Comparison of ENCODE assay signal across 18 cellular contexts in genomic region chr2:149617057-149617456, GRCh38. TPM values are rescaled to one million over a fixed set of nuclear protein-coding genes. Genes with fewer than 3 reads are reported as not detected.
DNase-seq lines count a peak whose midpoint lies in the region; ATAC-seq, FAIRE-seq and TF ChIP-seq lines count a peak whose summit lies in the region.
"Had no signal": no experiment of that assay in that cellular context is flagged by ENCODE, and none has a peak within 500 bp of the region (broad histone marks: within the 10 kb centered on the region; RNA-seq: fewer than 3 reads in every experiment).

No MANE protein-coding gene starts in this region.

- no peak overlapping the region for H3K9ac ChIP-seq in PC-3 (ENCODE audit: low read length)
- H3K9ac ChIP-seq in neural cell (ENCODE audit: low read length), result no peak overlapping the region

- no peak for TF ChIP-seq EP300 in neural cell (conservative IDR thresholded peaks at IDR 0.05; ENCODE audit: poor library complexity, severe bottlenecking)

- H3K9me2 ChIP-seq in PC-3 (replicated peaks; ENCODE audit: low read length) (no peaks in the 10 kb centered on the region), neural cell (ENCODE audit: insufficient read depth, low read length) (no peaks in the 10 kb centered on the region)

- H3F3A ChIP-seq in PC-3 (ENCODE audit: low read length, unreplicated experiment), result no peaks in the 10 kb centered on the region
- no peaks in the 10 kb centered on the region for H3F3A ChIP-seq in neural cell (ENCODE audit: insufficient read depth, low read length, poor library complexity, severe bottlenecking)

- H3K4me3 ChIP-seq in PC-3 (ENCODE audit: low read length), result no peak overlapping the region
- no peak overlapping the region for H3K4me3 ChIP-seq in choroid plexus epithelial cell (ENCODE audit: low read depth, low read length)
- H3K4me3 ChIP-seq in neural cell (ENCODE audit: low read length), result no peak overlapping the region
- no peak overlapping the region for H3K4me3 ChIP-seq in pancreas
- H3K4me3 ChIP-seq: GM23338 had no signal

- no TSS peak for BruUV-seq in PC-3 (replicated peaks; lab: Mats Ljungman, UMichigan)

- DNase-seq in EH (ENCODE audit: low read depth) (peak; percentile 54), PC-3 (peak; percentile 71), choroid plexus epithelial cell (ENCODE audit: low read depth) (peak; percentile 65), pancreas (no peak)
- DNase-seq in activated CD4-positive, alpha-beta T cell treated with anti-CD3 and anti-CD28 coated beads for 1 hour, result no peak
- no peak for DNase-seq in activated CD4-positive, CD25-positive, alpha-beta regulatory T cell treated with anti-CD3 and anti-CD28 coated beads, Interleukin-2, amount 50 U/mL, for 72 hours
- DNase-seq: AML-193, COR-L47, KBM-7, NCI-H1048, NCI-H1436 treated with DMSO at 0.1 percent for 48 hours, NCI-H2029 treated with DMSO at 0.1 percent for 48 hours, NCI-H524 had no signal

- no peak for TF ChIP-seq RAD21 in neural cell (conservative IDR thresholded peaks at IDR 0.05)

- CTCF ChIA-PET in PC-3 (lab: Charles Lee), result no interaction called here

- H3K27me3 ChIP-seq in PC-3 (ENCODE audit: low read length) (no peaks in the 10 kb centered on the region), neural cell (ENCODE audit: insufficient read depth, low read depth, low read length) (no peaks in the 10 kb centered on the region), pancreas (no peaks in the 10 kb centered on the region)

- H3K4me2 ChIP-seq in PC-3 (ENCODE audit: low read length) (peak overlapping the region; percentile 27), neural cell (ENCODE audit: low read length) (peak overlapping the region; percentile 25)
- H3K4me2 ChIP-seq: GM23338 had no signal

- H2AFZ ChIP-seq in PC-3 (ENCODE audit: low read length), result no peak overlapping the region
- no peak overlapping the region for H2AFZ ChIP-seq in neural cell (ENCODE audit: low read depth, low read length)
- H2AFZ ChIP-seq: GM23338 had no signal

- ATAC-seq in PC-3 (peak; percentile 41), pancreas (no peak), HG02938 (IDR thresholded peaks at IDR 0.05; ENCODE audit: unreplicated experiment) (no peak)
- ATAC-seq: GM23338, HCT116, Panc1 had no signal

- 0 out of 2 replicates have a peak overlapping the region, but pooled peaks have one; percentile 9 for H3K27ac ChIP-seq in PC-3 (ENCODE audit: low read length)
- no peak overlapping the region for H3K27ac ChIP-seq in neural cell (ENCODE audit: low read length)
- H3K27ac ChIP-seq in pancreas, result no peak overlapping the region

- no peaks in the 10 kb centered on the region for H3K9me3 ChIP-seq in PC-3 (ENCODE audit: low read length)
- H3K9me3 ChIP-seq in neural cell (ENCODE audit: low read length), result no peaks in the 10 kb centered on the region
- no peaks in the 10 kb centered on the region for H3K9me3 ChIP-seq in pancreas

- intact Hi-C loops in PC-3 (cut with micrococcal nuclease), result loop anchor here (5.0 kb wide), 1 partner anchor 100 kb away; no protein-coding TSS in a partner anchor
- intact Hi-C loops in pancreas (cut with DNase I), result no loop called here

- H3K4me1 ChIP-seq in PC-3 (ENCODE audit: insufficient read depth, low read length) (peaks cover 24% of the 10 kb centered on the region), pancreas (peaks cover 6 to 7% (median 6%) of the 10 kb centered on the region in 3 donors)

- no peak for FAIRE-seq in pancreas (lab: Jason Lieb, UNC)

- 60 to 76% methylated on average over 2 of the region's 2 CpGs for WGBS in pancreas, 2 donors

- H3K79me2 ChIP-seq in PC-3 (ENCODE audit: low read length) (no peaks in the 10 kb centered on the region), neural cell (replicated peaks; ENCODE audit: insufficient read depth, low read length) (no peaks in the 10 kb centered on the region)

- H3K36me3 ChIP-seq in PC-3 (ENCODE audit: low read depth, low read length) (no peaks in the 10 kb centered on the region), neural cell (ENCODE audit: insufficient read depth, low read length) (no peaks in the 10 kb centered on the region), pancreas (no peaks in the 10 kb centered on the region)

- TF ChIP-seq CTCF in PC-3 (conservative IDR thresholded peaks at IDR 0.05; ENCODE audit: low read depth, low read length), result no peak
- no peak for TF ChIP-seq CTCF in choroid plexus epithelial cell (conservative IDR thresholded peaks at IDR 0.05; ENCODE audit: low read depth, low read length)
- TF ChIP-seq CTCF in neural cell (IDR thresholded peaks at IDR 0.05; ENCODE audit: poor library complexity, severe bottlenecking), result no peak
- TF ChIP-seq CTCF in pancreas (IDR thresholded peaks at IDR 0.05), result no peak

- H4K20me1 ChIP-seq in PC-3 (ENCODE audit: low read length) (no peaks in the 10 kb centered on the region), neural cell (ENCODE audit: insufficient read depth) (no peaks in the 10 kb centered on the region)

- POLR2A ChIA-PET in PC-3 (lab: Charles Lee; ENCODE audit: unreplicated experiment), result interaction anchor here (0.5 to 0.6 kb wide), 3 partner anchors 41 to 116 kb away, joined by 3 to 4 read pairs (median 3); no protein-coding TSS in a partner anchor

TF ChIP-seq in neural cell, 6 proteins besides CTCF, POLR2A, EP300 and RAD21:
- TF ChIP-seq TAF1 (IDR thresholded peaks at IDR 0.05; ENCODE audit: low read depth), result no peak
- TF ChIP-seq REST (IDR thresholded peaks at IDR 0.05; ENCODE audit: borderline replicate concordance), result no peak
- no peak for TF ChIP-seq POLR2AphosphoS5 (IDR thresholded peaks at IDR 0.05)
- no peak for TF ChIP-seq SMC3 (conservative IDR thresholded peaks at IDR 0.05; ENCODE audit: poor library complexity)
- TF ChIP-seq MXI1 (conservative IDR thresholded peaks at IDR 0.05; ENCODE audit: poor library complexity, severe bottlenecking), result no peak
- TF ChIP-seq EZH2 (IDR thresholded peaks at IDR 0.05; ENCODE audit: borderline replicate concordance, insufficient read depth, low read length, poor library complexity, severe bottlenecking), result no peak

RNA-seq across cellular contexts. Expression of gene MMADHC, which starts 29.5 kb away (rescaled TPM):
- 99.1 and 130 TPM in 2 replicates for total RNA-seq in PC-3 (2014; rRNA removed)
- polyA plus RNA-seq in neural cell, result 221 and 250 TPM in 2 replicates
- 174 and 180 TPM in 2 replicates for polyA minus RNA-seq in neural cell
- total RNA-seq in pancreas, result 10 to 100 TPM; 44.5 to 68.0 (median 57.6) TPM
- polyA plus RNA-seq in pancreas, result 10 to 100 TPM; 20.1 to 49.1 TPM

Comparison
In these comparisons a context has a peak if more than half of its experiments do, and no peak if none do; other contexts are left out.
1. DNase-seq: peak in EH (single experiment), PC-3 (single experiment) and choroid plexus epithelial cell (single experiment); none in activated CD4-positive, alpha-beta T cell treated with anti-CD3 and anti-CD28 coated beads for 1 hour (single experiment), activated CD4-positive, CD25-positive, alpha-beta regulatory T cell treated with anti-CD3 and anti-CD28 coated beads, Interleukin-2, amount 50 U/mL, for 72 hours (single experiment) and pancreas (0 of 6).